Comparison of ENCODE assay signal across 2 cellular contexts in genomic region chr1:56418047-56418680, GRCh38.
TF ChIP-seq lines count a peak whose summit lies in the region.

No MANE protein-coding gene starts in this region.

TF ChIP-seq in liver, 16 proteins besides CTCF, POLR2A, EP300 and RAD21 (continued from another document):
- TF ChIP-seq REST (IDR thresholded peaks at IDR 0.05), result no peak
- TF ChIP-seq SP1 (IDR thresholded peaks at IDR 0.05), result no peak
- TF ChIP-seq ATF3 (IDR thresholded peaks at IDR 0.05), result no peak
- no peak for TF ChIP-seq HNF4G (IDR thresholded peaks at IDR 0.05)
- no peak for TF ChIP-seq YY1 (IDR thresholded peaks at IDR 0.05)
- TF ChIP-seq JUND (IDR thresholded peaks at IDR 0.05), result no peak
- TF ChIP-seq MAX (IDR thresholded peaks at IDR 0.05), result peak; percentile 58
- TF ChIP-seq FOXA2 (IDR thresholded peaks at IDR 0.05), result no peak
- peak in 1 of 2 donors; percentile 19 for TF ChIP-seq EGR1 (IDR thresholded peaks at IDR 0.05; ENCODE audit: low read depth in 2 of 2)
- no peak for TF ChIP-seq TAF1 (conservative IDR thresholded peaks at IDR 0.05)
- no peak for TF ChIP-seq ZBTB33 (IDR thresholded peaks at IDR 0.05)
- no peak for TF ChIP-seq HNF4A (conservative IDR thresholded peaks at IDR 0.05)
- TF ChIP-seq GABPA (IDR thresholded peaks at IDR 0.05 in 1 of 2, conservative IDR thresholded peaks at IDR 0.05 in 1 of 2), result no peak

TF ChIP-seq in HepG2, 621 proteins besides CTCF, POLR2A, EP300 and RAD21:
- TF ChIP-seq IRF9 (CRISPR knock-in tag; IDR thresholded peaks at IDR 0.05; ENCODE audit: borderline replicate concordance) (no peak), ZNF574 (CRISPR knock-in tag; IDR thresholded peaks at IDR 0.05) (no peak), ZNF773 (CRISPR knock-in tag; IDR thresholded peaks at IDR 0.05; ENCODE audit: borderline replicate concordance) (no peak), ZNF224 (CRISPR knock-in tag; IDR thresholded peaks at IDR 0.05) (no peak), ZNF609 (CRISPR knock-in tag; IDR thresholded peaks at IDR 0.05; ENCODE audit: borderline replicate concordance) (no peak), ZBTB2 (CRISPR knock-in tag; IDR thresholded peaks at IDR 0.05; ENCODE audit: low read depth) (no peak), LCORL (IDR thresholded peaks at IDR 0.05) (no peak), LCORL (CRISPR knock-in tag; IDR thresholded peaks at IDR 0.05) (no peak), ATF3 (CRISPR knock-in tag; IDR thresholded peaks at IDR 0.05) (no peak), MATR3 (CRISPR knock-in tag; IDR thresholded peaks at IDR 0.05) (no peak), HNF4A (CRISPR knock-in tag; IDR thresholded peaks at IDR 0.05) (no peak), ZMAT5 (CRISPR knock-in tag; IDR thresholded peaks at IDR 0.05; ENCODE audit: borderline replicate concordance, low read depth) (no peak), NFRKB (IDR thresholded peaks at IDR 0.05) (no peak), ZNF552 (CRISPR knock-in tag; IDR thresholded peaks at IDR 0.05; ENCODE audit: borderline replicate concordance) (no peak), ZNF639 (CRISPR knock-in tag; conservative IDR thresholded peaks at IDR 0.05) (no peak), UBTF (CRISPR knock-in tag; IDR thresholded peaks at IDR 0.05) (no peak)
